In genomic region chr14:37874429-37875109, GRCh38 we compare ENCODE assay signal across 8 cellular contexts.
DNase-seq lines count a peak whose midpoint lies in the region; ATAC-seq and TF ChIP-seq lines count a peak whose summit lies in the region.

No MANE protein-coding gene starts in this region.

- no peaks in the 10 kb centered on the region for H3K36me3 ChIP-seq in CD8-positive, alpha-beta T cell (ENCODE audit: insufficient read depth, low read length)

- POLR2A ChIA-PET in CD8-positive, alpha-beta T cell (lab: Charles Lee), result no interaction called here

- no peaks in the 10 kb centered on the region for H3K36me3 Mint-ChIP-seq in CD8-positive, alpha-beta T cell
- no peaks in the 10 kb centered on the region for H3K36me3 Mint-ChIP-seq in mesothelial cell of epicardium

- no peaks in the 10 kb centered on the region for H3K27me3 ChIP-seq in CD8-positive, alpha-beta T cell (ENCODE audit: insufficient read depth, low read length)

- no peak overlapping the region for H3K27ac Mint-ChIP-seq in CD8-positive, alpha-beta T cell
- H3K27ac Mint-ChIP-seq in mesothelial cell of epicardium, result no peak overlapping the region

- no peaks in the 10 kb centered on the region for H3K9me3 Mint-ChIP-seq in CD8-positive, alpha-beta T cell
- H3K9me3 Mint-ChIP-seq in mesothelial cell of epicardium, result peaks cover 9% of the 10 kb centered on the region

- TF ChIP-seq CTCF in CD8-positive, alpha-beta T cell (IDR thresholded peaks at IDR 0.05), result peak; percentile 61
- TF ChIP-seq CTCF in mesothelial cell of epicardium (IDR thresholded peaks at IDR 0.05; ENCODE audit: unreplicated experiment), result peak; percentile 93

- no peak overlapping the region for H3K4me3 Mint-ChIP-seq in CD8-positive, alpha-beta T cell
- H3K4me3 Mint-ChIP-seq in mesothelial cell of epicardium, result no peak overlapping the region

- no peak overlapping the region for H3K27ac ChIP-seq in CD8-positive, alpha-beta T cell (ENCODE audit: low read depth, low read length)

- peak; percentile 37 to 81 (median 60) for DNase-seq in CD8-positive, alpha-beta T cell
- peak; percentile 74 for DNase-seq in NCI-H526 treated with DMSO at 0.1 percent for 48 hours (lab: John Stamatoyannopoulos, UW)
- peak; percentile 58 to 68 for DNase-seq in activated CD4-positive, alpha-beta T cell treated with anti-CD3 and anti-CD28 coated beads, Interleukin-2, amount 50 U/mL, for 4 hours
- peak; percentile 57 for DNase-seq in effector CD8-positive, alpha-beta T cell (lab: John Stamatoyannopoulos, UW)
- peak; percentile 67 to 90 for DNase-seq in mesothelial cell of epicardium (ENCODE audit: low spot score in 2 of 2, unreplicated experiment in 2 of 2)
- peak; percentile 64 to 75 for DNase-seq in stimulated activated CD8-positive, alpha-beta memory T cell treated with anti-CD3 and anti-CD28 coated beads, Interleukin-2, amount 100 ng/mL, for 48 hours (ENCODE audit: low read depth in 2 of 2)

- CTCF ChIA-PET in CD8-positive, alpha-beta T cell (lab: Charles Lee), result interaction anchor here (1.2 kb wide), 1 partner anchor 22 kb away, joined by 3 read pairs; no protein-coding TSS in a partner anchor

- peak; percentile 78 for ATAC-seq in CD8-positive, alpha-beta T cell
- peak; percentile 98 for ATAC-seq in GM19395 (IDR thresholded peaks at IDR 0.05; ENCODE audit: unreplicated experiment)
- ATAC-seq in HG03442 (IDR thresholded peaks at IDR 0.05; ENCODE audit: unreplicated experiment), result peak; percentile 98

- peaks cover 6% of the 10 kb centered on the region for H3K4me1 Mint-ChIP-seq in CD8-positive, alpha-beta T cell (ENCODE audit: low read depth)
- H3K4me1 Mint-ChIP-seq in mesothelial cell of epicardium, result peaks cover 2% of the 10 kb centered on the region

- intact Hi-C loops in CD8-positive, alpha-beta T cell (cut with DNase I, micrococcal nuclease), result loop anchor here (1.0 to 2.0 kb wide), 3 partner anchors 29 to 628 kb away; no protein-coding TSS in a partner anchor

- no peaks in the 10 kb centered on the region for H3K4me1 ChIP-seq in CD8-positive, alpha-beta T cell (ENCODE audit: insufficient read depth, low read length)

- no peak overlapping the region for H3K4me3 ChIP-seq in CD8-positive, alpha-beta T cell (ENCODE audit: low read depth, low read length)

- H3K9me3 ChIP-seq in CD8-positive, alpha-beta T cell (ENCODE audit: low read length), result no peaks in the 10 kb centered on the region

- peaks cover 5% of the 10 kb centered on the region for H3K27me3 Mint-ChIP-seq in CD8-positive, alpha-beta T cell (ENCODE audit: low read depth)
- peaks cover 30% of the 10 kb centered on the region for H3K27me3 Mint-ChIP-seq in mesothelial cell of epicardium (ENCODE audit: low read depth)
